ENCODE assay signal across 1 cellular context in the genomic region with DNA sequence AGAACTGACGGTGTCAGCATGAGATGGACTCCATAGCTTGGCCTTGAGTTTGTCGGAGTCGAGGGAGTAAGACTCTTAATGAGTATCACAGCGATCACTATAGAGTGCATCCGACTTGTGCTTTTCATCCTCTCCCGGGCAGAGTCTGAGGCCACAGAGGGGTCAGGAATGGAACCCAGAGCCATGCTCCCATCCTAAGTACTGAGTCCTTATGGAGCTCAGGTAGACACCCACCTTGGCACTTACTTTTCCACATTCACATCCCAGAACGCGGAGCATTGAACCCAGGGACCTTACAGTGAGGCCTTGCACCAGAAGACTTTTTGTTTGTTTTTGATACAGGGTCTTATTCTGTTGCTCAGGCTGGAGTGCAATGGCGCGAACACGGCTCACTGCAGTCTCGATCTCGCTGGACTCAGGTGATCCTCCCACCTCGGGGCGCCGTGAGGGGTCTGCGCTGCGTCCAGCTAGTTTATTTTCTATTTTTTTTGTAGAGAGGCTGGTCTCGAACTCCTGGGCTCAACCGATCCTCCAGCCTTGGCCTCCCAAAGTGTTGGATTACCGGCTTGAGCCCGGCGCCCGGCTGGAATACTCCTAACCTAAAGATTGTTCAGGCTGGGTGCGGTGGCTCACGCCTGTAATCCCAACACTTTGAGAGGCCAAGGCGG.
A peak's percentile ranks its signal among the peaks of the same experiment; 100 is the strongest.
TF ChIP-seq lines count a peak whose summit lies in the region.

No MANE protein-coding gene starts in this region.

TF ChIP-seq in HepG2, 621 proteins besides CTCF, POLR2A, EP300 and RAD21 (continued from another document and continues in another):
- TF ChIP-seq, protein P1, sequence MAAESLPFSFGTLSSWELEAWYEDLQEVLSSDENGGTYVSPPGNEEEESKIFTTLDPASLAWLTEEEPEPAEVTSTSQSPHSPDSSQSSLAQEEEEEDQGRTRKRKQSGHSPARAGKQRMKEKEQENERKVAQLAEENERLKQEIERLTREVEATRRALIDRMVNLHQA (CRISPR knock-in tag; IDR thresholded peaks at IDR 0.05) = no peak
- TF ChIP-seq MIXL1 (CRISPR knock-in tag; IDR thresholded peaks at IDR 0.05) = no peak
- TF ChIP-seq ZC3H4 (CRISPR knock-in tag; IDR thresholded peaks at IDR 0.05; ENCODE audit: borderline replicate concordance) = no peak
- TF ChIP-seq, protein P2, sequence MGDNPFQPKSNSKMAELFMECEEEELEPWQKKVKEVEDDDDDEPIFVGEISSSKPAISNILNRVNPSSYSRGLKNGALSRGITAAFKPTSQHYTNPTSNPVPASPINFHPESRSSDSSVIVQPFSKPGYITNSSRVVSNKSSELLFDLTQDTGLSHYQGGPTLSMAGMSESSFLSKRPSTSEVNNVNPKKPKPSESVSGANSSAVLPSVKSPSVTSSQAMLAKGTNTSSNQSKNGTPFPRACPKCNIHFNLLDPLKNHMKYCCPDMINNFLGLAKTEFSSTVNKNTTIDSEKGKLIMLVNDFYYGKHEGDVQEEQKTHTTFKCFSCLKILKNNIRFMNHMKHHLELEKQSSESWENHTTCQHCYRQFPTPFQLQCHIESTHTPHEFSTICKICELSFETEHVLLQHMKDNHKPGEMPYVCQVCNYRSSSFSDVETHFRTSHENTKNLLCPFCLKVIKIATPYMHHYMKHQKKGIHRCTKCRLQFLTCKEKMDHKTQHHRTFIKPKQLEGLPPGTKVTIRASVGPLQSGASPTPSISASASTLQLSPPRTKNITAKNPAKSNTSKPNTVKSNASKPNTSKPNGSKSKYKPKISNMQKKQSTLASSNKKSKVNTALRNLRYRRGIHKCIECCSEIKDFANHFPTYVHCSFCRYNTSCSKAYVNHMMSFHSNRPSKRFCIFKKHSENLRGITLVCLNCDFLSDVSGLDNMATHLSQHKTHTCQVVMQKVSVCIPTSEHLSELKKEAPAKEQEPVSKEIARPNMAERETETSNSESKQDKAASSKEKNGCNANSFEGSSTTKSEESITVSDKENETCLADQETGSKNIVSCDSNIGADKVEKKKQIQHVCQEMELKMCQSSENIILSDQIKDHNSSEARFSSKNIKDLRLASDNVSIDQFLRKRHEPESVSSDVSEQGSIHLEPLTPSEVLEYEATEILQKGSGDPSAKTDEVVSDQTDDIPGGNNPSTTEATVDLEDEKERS (CRISPR knock-in tag; IDR thresholded peaks at IDR 0.05) = peak; percentile 50; the same call in 1 of the 2 replicates
- TF ChIP-seq JUNB (CRISPR knock-in tag; IDR thresholded peaks at IDR 0.05; ENCODE audit: borderline replicate concordance) = no peak
- no peak for TF ChIP-seq TBX3 (IDR thresholded peaks at IDR 0.05; ENCODE audit: borderline replicate concordance)
- TF ChIP-seq ZNF3 (CRISPR knock-in tag; IDR thresholded peaks at IDR 0.05) = 0 out of 2 replicates have a peak, but pooled peaks have one; percentile 43
- TF ChIP-seq CBX1 (IDR thresholded peaks at IDR 0.05; ENCODE audit: low read depth) = no peak
- TF ChIP-seq SSRP1 (CRISPR knock-in tag; IDR thresholded peaks at IDR 0.05) = no peak
- TF ChIP-seq, protein P3, sequence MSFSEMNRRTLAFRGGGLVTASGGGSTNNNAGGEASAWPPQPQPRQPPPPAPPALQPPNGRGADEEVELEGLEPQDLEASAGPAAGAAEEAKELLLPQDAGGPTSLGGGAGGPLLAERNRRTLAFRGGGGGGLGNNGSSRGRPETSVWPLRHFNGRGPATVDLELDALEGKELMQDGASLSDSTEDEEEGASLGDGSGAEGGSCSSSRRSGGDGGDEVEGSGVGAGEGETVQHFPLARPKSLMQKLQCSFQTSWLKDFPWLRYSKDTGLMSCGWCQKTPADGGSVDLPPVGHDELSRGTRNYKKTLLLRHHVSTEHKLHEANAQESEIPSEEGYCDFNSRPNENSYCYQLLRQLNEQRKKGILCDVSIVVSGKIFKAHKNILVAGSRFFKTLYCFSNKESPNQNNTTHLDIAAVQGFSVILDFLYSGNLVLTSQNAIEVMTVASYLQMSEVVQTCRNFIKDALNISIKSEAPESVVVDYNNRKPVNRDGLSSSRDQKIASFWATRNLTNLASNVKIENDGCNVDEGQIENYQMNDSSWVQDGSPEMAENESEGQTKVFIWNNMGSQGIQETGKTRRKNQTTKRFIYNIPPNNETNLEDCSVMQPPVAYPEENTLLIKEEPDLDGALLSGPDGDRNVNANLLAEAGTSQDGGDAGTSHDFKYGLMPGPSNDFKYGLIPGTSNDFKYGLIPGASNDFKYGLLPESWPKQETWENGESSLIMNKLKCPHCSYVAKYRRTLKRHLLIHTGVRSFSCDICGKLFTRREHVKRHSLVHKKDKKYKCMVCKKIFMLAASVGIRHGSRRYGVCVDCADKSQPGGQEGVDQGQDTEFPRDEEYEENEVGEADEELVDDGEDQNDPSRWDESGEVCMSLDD (CRISPR knock-in tag; IDR thresholded peaks at IDR 0.05; ENCODE audit: borderline replicate concordance) = no peak
- TF ChIP-seq WIZ (CRISPR knock-in tag; IDR thresholded peaks at IDR 0.05) = no peak
- TF ChIP-seq, protein P4, sequence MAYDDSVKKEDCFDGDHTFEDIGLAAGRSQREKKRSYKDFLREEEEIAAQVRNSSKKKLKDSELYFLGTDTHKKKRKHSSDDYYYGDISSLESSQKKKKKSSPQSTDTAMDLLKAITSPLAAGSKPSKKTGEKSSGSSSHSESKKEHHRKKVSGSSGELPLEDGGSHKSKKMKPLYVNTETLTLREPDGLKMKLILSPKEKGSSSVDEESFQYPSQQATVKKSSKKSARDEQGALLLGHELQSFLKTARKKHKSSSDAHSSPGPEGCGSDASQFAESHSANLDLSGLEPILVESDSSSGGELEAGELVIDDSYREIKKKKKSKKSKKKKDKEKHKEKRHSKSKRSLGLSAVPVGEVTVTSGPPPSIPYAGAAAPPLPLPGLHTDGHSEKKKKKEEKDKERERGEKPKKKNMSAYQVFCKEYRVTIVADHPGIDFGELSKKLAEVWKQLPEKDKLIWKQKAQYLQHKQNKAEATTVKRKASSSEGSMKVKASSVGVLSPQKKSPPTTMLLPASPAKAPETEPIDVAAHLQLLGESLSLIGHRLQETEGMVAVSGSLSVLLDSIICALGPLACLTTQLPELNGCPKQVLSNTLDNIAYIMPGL (CRISPR knock-in tag; IDR thresholded peaks at IDR 0.05; ENCODE audit: borderline replicate concordance in 1 of 2, low read depth in 1 of 2) = no peak
- TF ChIP-seq NR2F2 (IDR thresholded peaks at IDR 0.05; ENCODE audit: borderline replicate concordance, low read depth) = no peak
- TF ChIP-seq, protein P5, sequence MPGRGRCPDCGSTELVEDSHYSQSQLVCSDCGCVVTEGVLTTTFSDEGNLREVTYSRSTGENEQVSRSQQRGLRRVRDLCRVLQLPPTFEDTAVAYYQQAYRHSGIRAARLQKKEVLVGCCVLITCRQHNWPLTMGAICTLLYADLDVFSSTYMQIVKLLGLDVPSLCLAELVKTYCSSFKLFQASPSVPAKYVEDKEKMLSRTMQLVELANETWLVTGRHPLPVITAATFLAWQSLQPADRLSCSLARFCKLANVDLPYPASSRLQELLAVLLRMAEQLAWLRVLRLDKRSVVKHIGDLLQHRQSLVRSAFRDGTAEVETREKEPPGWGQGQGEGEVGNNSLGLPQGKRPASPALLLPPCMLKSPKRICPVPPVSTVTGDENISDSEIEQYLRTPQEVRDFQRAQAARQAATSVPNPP (CRISPR knock-in tag; IDR thresholded peaks at IDR 0.05) = no peak
- TF ChIP-seq ZNF724P (CRISPR knock-in tag; IDR thresholded peaks at IDR 0.05; ENCODE audit: borderline replicate concordance) = no peak
- TF ChIP-seq ATF7 (IDR thresholded peaks at IDR 0.05) = no peak
- 0 out of 2 replicates have a peak, but pooled peaks have one; percentile 6 for TF ChIP-seq ATF7 (CRISPR knock-in tag; IDR thresholded peaks at IDR 0.05)
- TF ChIP-seq HOXA3 (CRISPR knock-in tag; IDR thresholded peaks at IDR 0.05) = no peak
- TF ChIP-seq TAF15 (IDR thresholded peaks at IDR 0.05; ENCODE audit: low read depth, low read length, poor library complexity, severe bottlenecking) = no peak
- no peak for TF ChIP-seq FOXK2 (IDR thresholded peaks at IDR 0.05)
- TF ChIP-seq HDAC6 (IDR thresholded peaks at IDR 0.05; ENCODE audit: low read depth, low read length) = no peak
- TF ChIP-seq NFE2L2 (IDR thresholded peaks at IDR 0.05; ENCODE audit: low read length) = no peak
- 0 out of 2 replicates have a peak, but pooled peaks have one; percentile 13 for TF ChIP-seq ZNF749 (CRISPR knock-in tag; IDR thresholded peaks at IDR 0.05; ENCODE audit: borderline replicate concordance)
- no peak for TF ChIP-seq ZNF326 (CRISPR knock-in tag; IDR thresholded peaks at IDR 0.05; ENCODE audit: borderline replicate concordance)
- no peak for TF ChIP-seq ZNF33A (CRISPR knock-in tag; IDR thresholded peaks at IDR 0.05; ENCODE audit: borderline replicate concordance)
- peak; percentile 4; the same call in 1 of the 2 replicates for TF ChIP-seq ZNF124 (CRISPR knock-in tag; IDR thresholded peaks at IDR 0.05)
- no peak for TF ChIP-seq MED13 (CRISPR knock-in tag; IDR thresholded peaks at IDR 0.05)
- no peak for TF ChIP-seq TCF12 (IDR thresholded peaks at IDR 0.05)
- TF ChIP-seq TCF12 (CRISPR knock-in tag; IDR thresholded peaks at IDR 0.05) = 0 out of 2 replicates have a peak, but pooled peaks have one; percentile 14
- TF ChIP-seq NKX3-1 (CRISPR knock-in tag; IDR thresholded peaks at IDR 0.05) = 0 out of 2 replicates have a peak, but pooled peaks have one; percentile 58
- no peak for TF ChIP-seq ARHGAP35 (CRISPR knock-in tag; IDR thresholded peaks at IDR 0.05; ENCODE audit: borderline replicate concordance)
- no peak for TF ChIP-seq KDM2A (CRISPR knock-in tag; IDR thresholded peaks at IDR 0.05; ENCODE audit: borderline replicate concordance, low read depth)
- TF ChIP-seq ZNF564 (CRISPR knock-in tag; IDR thresholded peaks at IDR 0.05) = no peak
- TF ChIP-seq, protein P6, sequence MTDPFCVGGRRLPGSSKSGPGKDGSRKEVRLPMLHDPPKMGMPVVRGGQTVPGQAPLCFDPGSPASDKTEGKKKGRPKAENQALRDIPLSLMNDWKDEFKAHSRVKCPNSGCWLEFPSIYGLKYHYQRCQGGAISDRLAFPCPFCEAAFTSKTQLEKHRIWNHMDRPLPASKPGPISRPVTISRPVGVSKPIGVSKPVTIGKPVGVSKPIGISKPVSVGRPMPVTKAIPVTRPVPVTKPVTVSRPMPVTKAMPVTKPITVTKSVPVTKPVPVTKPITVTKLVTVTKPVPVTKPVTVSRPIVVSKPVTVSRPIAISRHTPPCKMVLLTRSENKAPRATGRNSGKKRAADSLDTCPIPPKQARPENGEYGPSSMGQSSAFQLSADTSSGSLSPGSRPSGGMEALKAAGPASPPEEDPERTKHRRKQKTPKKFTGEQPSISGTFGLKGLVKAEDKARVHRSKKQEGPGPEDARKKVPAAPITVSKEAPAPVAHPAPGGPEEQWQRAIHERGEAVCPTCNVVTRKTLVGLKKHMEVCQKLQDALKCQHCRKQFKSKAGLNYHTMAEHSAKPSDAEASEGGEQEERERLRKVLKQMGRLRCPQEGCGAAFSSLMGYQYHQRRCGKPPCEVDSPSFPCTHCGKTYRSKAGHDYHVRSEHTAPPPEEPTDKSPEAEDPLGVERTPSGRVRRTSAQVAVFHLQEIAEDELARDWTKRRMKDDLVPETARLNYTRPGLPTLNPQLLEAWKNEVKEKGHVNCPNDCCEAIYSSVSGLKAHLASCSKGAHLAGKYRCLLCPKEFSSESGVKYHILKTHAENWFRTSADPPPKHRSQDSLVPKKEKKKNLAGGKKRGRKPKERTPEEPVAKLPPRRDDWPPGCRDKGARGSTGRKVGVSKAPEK (CRISPR knock-in tag; IDR thresholded peaks at IDR 0.05; ENCODE audit: borderline replicate concordance) = peak; percentile 82; the same call in 1 of the 2 replicates
- TF ChIP-seq, protein P7, sequence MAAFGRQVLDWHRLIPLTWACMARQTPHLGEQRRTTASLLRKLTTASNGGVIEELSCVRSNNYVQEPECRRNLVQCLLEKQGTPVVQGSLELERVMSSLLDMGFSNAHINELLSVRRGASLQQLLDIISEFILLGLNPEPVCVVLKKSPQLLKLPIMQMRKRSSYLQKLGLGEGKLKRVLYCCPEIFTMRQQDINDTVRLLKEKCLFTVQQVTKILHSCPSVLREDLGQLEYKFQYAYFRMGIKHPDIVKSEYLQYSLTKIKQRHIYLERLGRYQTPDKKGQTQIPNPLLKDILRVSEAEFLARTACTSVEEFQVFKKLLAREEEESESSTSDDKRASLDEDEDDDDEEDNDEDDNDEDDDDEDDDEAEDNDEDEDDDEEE (CRISPR knock-in tag; IDR thresholded peaks at IDR 0.05) = no peak
- TF ChIP-seq ZZZ3 (CRISPR knock-in tag; IDR thresholded peaks at IDR 0.05; ENCODE audit: borderline replicate concordance) = peak; percentile 28; the same call in 1 of the 2 replicates
- no peak for TF ChIP-seq MYNN (CRISPR knock-in tag; IDR thresholded peaks at IDR 0.05; ENCODE audit: low read depth)
- no peak for TF ChIP-seq TAF1 (CRISPR knock-in tag; IDR thresholded peaks at IDR 0.05)
- TF ChIP-seq, protein P8, sequence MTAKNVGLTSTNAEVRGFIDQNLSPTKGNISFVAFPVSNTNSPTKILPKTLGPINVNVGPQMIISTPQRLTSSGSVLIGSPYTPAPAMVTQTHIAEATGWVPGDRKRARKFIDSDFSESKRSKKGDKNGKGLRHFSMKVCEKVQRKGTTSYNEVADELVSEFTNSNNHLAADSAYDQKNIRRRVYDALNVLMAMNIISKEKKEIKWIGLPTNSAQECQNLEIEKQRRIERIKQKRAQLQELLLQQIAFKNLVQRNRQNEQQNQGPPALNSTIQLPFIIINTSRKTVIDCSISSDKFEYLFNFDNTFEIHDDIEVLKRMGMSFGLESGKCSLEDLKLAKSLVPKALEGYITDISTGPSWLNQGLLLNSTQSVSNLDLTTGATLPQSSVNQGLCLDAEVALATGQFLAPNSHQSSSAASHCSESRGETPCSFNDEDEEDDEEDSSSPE (CRISPR knock-in tag; IDR thresholded peaks at IDR 0.05) = no peak
- TF ChIP-seq, protein P9, sequence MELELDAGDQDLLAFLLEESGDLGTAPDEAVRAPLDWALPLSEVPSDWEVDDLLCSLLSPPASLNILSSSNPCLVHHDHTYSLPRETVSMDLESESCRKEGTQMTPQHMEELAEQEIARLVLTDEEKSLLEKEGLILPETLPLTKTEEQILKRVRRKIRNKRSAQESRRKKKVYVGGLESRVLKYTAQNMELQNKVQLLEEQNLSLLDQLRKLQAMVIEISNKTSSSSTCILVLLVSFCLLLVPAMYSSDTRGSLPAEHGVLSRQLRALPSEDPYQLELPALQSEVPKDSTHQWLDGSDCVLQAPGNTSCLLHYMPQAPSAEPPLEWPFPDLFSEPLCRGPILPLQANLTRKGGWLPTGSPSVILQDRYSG (CRISPR knock-in tag; IDR thresholded peaks at IDR 0.05) = no peak
- TF ChIP-seq, protein P10, sequence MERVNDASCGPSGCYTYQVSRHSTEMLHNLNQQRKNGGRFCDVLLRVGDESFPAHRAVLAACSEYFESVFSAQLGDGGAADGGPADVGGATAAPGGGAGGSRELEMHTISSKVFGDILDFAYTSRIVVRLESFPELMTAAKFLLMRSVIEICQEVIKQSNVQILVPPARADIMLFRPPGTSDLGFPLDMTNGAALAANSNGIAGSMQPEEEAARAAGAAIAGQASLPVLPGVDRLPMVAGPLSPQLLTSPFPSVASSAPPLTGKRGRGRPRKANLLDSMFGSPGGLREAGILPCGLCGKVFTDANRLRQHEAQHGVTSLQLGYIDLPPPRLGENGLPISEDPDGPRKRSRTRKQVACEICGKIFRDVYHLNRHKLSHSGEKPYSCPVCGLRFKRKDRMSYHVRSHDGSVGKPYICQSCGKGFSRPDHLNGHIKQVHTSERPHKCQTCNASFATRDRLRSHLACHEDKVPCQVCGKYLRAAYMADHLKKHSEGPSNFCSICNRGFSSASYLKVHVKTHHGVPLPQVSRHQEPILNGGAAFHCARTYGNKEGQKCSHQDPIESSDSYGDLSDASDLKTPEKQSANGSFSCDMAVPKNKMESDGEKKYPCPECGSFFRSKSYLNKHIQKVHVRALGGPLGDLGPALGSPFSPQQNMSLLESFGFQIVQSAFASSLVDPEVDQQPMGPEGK (CRISPR knock-in tag; IDR thresholded peaks at IDR 0.05) = no peak
- no peak for TF ChIP-seq ZSCAN12 (CRISPR knock-in tag; IDR thresholded peaks at IDR 0.05)
- TF ChIP-seq ZFP82 (CRISPR knock-in tag; IDR thresholded peaks at IDR 0.05; ENCODE audit: borderline replicate concordance) = no peak
- no peak for TF ChIP-seq ZNF232 (CRISPR knock-in tag; IDR thresholded peaks at IDR 0.05; ENCODE audit: borderline replicate concordance)
- TF ChIP-seq NFYB (CRISPR knock-in tag; IDR thresholded peaks at IDR 0.05) = no peak
- no peak for TF ChIP-seq ZNF839 (CRISPR knock-in tag; IDR thresholded peaks at IDR 0.05; ENCODE audit: borderline replicate concordance)
